In genomic region chr7:49852619-49853462, GRCh38 we compare ENCODE assay signal across 9 cellular contexts.
DNase-seq lines count a peak whose midpoint lies in the region; ATAC-seq lines count a peak whose summit lies in the region.
"Had no signal": no experiment of that assay in that cellular context is flagged by ENCODE, and none has a peak within 500 bp of the region (broad histone marks: within the 10 kb centered on the region; RNA-seq: fewer than 3 reads in every experiment).

No MANE protein-coding gene starts in this region.

- H3K4me1 Mint-ChIP-seq in activated T-helper 2 cell treated with anti-CD3 and anti-CD28 coated beads, Interferon-gamma antibody, Interleukin-2, Interleukin-4, amounts not matched to agents 10 μg/mL and 5 μg/mL and 100 μg/mL, durations not matched to agents 14 hours and 24 hours and 36 hours (ENCODE audit: low read depth): no peaks in the 10 kb centered on the region
- H3K4me1 Mint-ChIP-seq: naive thymus-derived CD4-positive, alpha-beta T cell had no signal

- ATAC-seq in GM18502 (IDR thresholded peaks at IDR 0.05; ENCODE audit: poor library complexity, unreplicated experiment) (peak; percentile 91), HG02759 (IDR thresholded peaks at IDR 0.05; ENCODE audit: unreplicated experiment) (peak; percentile 84)
- ATAC-seq: naive thymus-derived CD4-positive, alpha-beta T cell had no signal

- intact Hi-C loops in activated T-helper 2 cell treated with anti-CD3 and anti-CD28 coated beads, Interferon-gamma antibody, Interleukin-2, Interleukin-4, amounts not matched to agents 10 μg/mL and 5 μg/mL and 100 μg/mL, durations not matched to agents 14 hours and 24 hours and 36 hours (cut with micrococcal nuclease): no loop called here

- H3K9me3 Mint-ChIP-seq in activated T-helper 2 cell treated with anti-CD3 and anti-CD28 coated beads, Interferon-gamma antibody, Interleukin-2, Interleukin-4, amounts not matched to agents 10 μg/mL and 5 μg/mL and 100 μg/mL, durations not matched to agents 14 hours and 24 hours and 36 hours: no peaks in the 10 kb centered on the region

- no peak overlapping the region for H3K27ac Mint-ChIP-seq in activated T-helper 2 cell treated with anti-CD3 and anti-CD28 coated beads, Interferon-gamma antibody, Interleukin-2, Interleukin-4, amounts not matched to agents 10 μg/mL and 5 μg/mL and 100 μg/mL, durations not matched to agents 14 hours and 24 hours and 36 hours
- H3K27ac Mint-ChIP-seq: naive thymus-derived CD4-positive, alpha-beta T cell had no signal

- no peaks in the 10 kb centered on the region for H3K36me3 Mint-ChIP-seq in activated T-helper 2 cell treated with anti-CD3 and anti-CD28 coated beads, Interferon-gamma antibody, Interleukin-2, Interleukin-4, amounts not matched to agents 10 μg/mL and 5 μg/mL and 100 μg/mL, durations not matched to agents 14 hours and 24 hours and 36 hours (ENCODE audit: low read depth)
- H3K36me3 Mint-ChIP-seq: naive thymus-derived CD4-positive, alpha-beta T cell had no signal

- peak; percentile 80 for DNase-seq in Ammon's horn (ENCODE audit: low spot score)
- DNase-seq in NCI-H1092 treated with DMSO at 0.1 percent for 48 hours (lab: John Stamatoyannopoulos, UW): peak; percentile 29
- peak; percentile 66 for DNase-seq in SW480 (ENCODE audit: low spot score)
- peak; percentile 6 for DNase-seq in fibroblast of peridontal ligament (ENCODE audit: extremely low read depth)
- peak; percentile 10 for DNase-seq in non-pigmented ciliary epithelial cell (ENCODE audit: low read depth)
- DNase-seq in activated T-helper 2 cell treated with anti-CD3 and anti-CD28 coated beads, Interferon-gamma antibody, Interleukin-2, Interleukin-4, amounts not matched to agents 10 μg/mL and 5 μg/mL and 100 μg/mL, durations not matched to agents 14 hours and 24 hours and 36 hours (ENCODE audit: low spot score): no peak

- no peaks in the 10 kb centered on the region for H3K27me3 Mint-ChIP-seq in activated T-helper 2 cell treated with anti-CD3 and anti-CD28 coated beads, Interferon-gamma antibody, Interleukin-2, Interleukin-4, amounts not matched to agents 10 μg/mL and 5 μg/mL and 100 μg/mL, durations not matched to agents 14 hours and 24 hours and 36 hours (ENCODE audit: low read depth)

- no peak overlapping the region for H3K4me3 Mint-ChIP-seq in activated T-helper 2 cell treated with anti-CD3 and anti-CD28 coated beads, Interferon-gamma antibody, Interleukin-2, Interleukin-4, amounts not matched to agents 10 μg/mL and 5 μg/mL and 100 μg/mL, durations not matched to agents 14 hours and 24 hours and 36 hours (ENCODE audit: low read depth)
- H3K4me3 Mint-ChIP-seq: naive thymus-derived CD4-positive, alpha-beta T cell had no signal
